8 cellular contexts compared by ENCODE assay signal in the genomic region with DNA sequence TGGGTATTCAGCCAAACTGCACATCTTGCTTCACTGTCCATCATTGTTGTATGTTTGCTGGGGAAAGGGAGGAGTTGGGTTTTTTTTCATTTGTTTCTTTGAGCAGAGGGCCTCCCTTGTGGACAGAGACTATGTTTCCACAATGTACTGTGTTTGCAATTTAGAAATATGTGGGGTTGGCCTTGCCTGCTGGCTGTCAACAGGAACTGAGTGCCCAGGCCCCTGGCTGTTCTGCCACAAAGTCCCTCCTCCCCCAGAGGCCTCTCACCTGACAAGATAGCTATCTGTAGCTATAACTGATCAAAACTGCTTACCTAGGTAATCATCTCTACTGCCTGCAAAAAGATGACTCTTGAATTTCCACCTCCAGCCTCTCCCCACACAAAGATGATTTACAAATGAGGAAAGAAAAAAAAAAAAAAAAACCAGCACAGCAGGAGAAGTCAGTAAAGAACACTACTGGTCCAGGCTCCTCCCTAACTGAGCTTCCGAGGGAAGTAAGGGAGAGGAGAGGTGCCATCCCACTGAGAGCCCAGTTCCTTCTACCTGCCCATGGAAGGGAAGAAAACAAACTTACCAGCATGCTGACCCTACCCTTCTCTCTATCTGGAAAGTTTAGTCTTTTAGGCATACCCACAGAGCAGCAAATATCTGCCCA.
DNase-seq lines count a peak whose midpoint lies in the region; FAIRE-seq and TF ChIP-seq lines count a peak whose summit lies in the region.

No MANE protein-coding gene starts in this region.

- no peaks in the 10 kb centered on the region for H3K9me3 ChIP-seq in esophagus (ENCODE audit: control insufficient read depth in 2 of 2, insufficient read depth in 1 of 2, low read depth in 1 of 2, low read length in 1 of 2)
- no peaks in the 10 kb centered on the region for H3K9me3 ChIP-seq in SJCRH30 (replicated peaks)

- peak; percentile 63 for FAIRE-seq in GM19239 (lab: Jason Lieb, UNC)

- peaks cover 2 to 3% of the 10 kb centered on the region in 2 donors for H3K4me1 ChIP-seq in esophagus (ENCODE audit: control insufficient read depth in 2 of 2, insufficient read depth in 2 of 2, low read length in 1 of 2)
- peaks cover 3% of the 10 kb centered on the region; the same call in 1 of the 2 replicates for H3K4me1 ChIP-seq in SJCRH30

- no peak for TF ChIP-seq CTCF in C4-2B (conservative IDR thresholded peaks at IDR 0.05)

- 38 to 50% methylated on average over 1 of the region's 1 CpG for WGBS in esophagus, 2 donors

- no peak for DNase-seq in GM19239 (ENCODE audit: insufficient read length, low spot score)
- peak; percentile 14 for DNase-seq in KBM-7
- no peak for DNase-seq in 8988T
- no peak for DNase-seq in central memory CD4-positive, alpha-beta T cell
- DNase-seq in NCI-H774 (lab: John Stamatoyannopoulos, UW), result no peak
- no peak for DNase-seq in SJCRH30

- H3K36me3 ChIP-seq in esophagus (ENCODE audit: control insufficient read depth in 2 of 2, insufficient read depth in 2 of 2, low read length in 1 of 2) (no peaks in the 10 kb centered on the region), SJCRH30 (no peaks in the 10 kb centered on the region)

- in situ Hi-C loops in KBM-7 (cut with MboI; ENCODE audit: low pct_unique_long_range_greater_than_20kb, low sequenced_read_pairs), result no loop called here

- no peaks in the 10 kb centered on the region for H3K27me3 ChIP-seq in esophagus (ENCODE audit: control insufficient read depth in 1 of 2, insufficient read depth in 2 of 2, low read length in 2 of 2)
- H3K27me3 ChIP-seq in SJCRH30, result no peaks in the 10 kb centered on the region

- peak overlapping the region; percentile 16; the same call in 1 of the 2 replicates for H3K27ac ChIP-seq in C4-2B
- peak overlapping the region; percentile 82 to 83 for H3K27ac ChIP-seq in esophagus (ENCODE audit: low read depth in 2 of 2, low read length in 1 of 2)
- no peak overlapping the region for H3K27ac ChIP-seq in SJCRH30

- H3K4me3 ChIP-seq in esophagus (ENCODE audit: low read depth in 1 of 2, low read length in 2 of 2) (no peak overlapping the region), SJCRH30 (no peak overlapping the region)
